Comparison of ENCODE assay signal across 20 cellular contexts in genomic region chr13:114087430-114087829, GRCh38. TPM values are rescaled to one million over a fixed set of nuclear protein-coding genes. Genes with fewer than 3 reads are reported as not detected.
DNase-seq lines count a peak whose midpoint lies in the region; ATAC-seq and TF ChIP-seq lines count a peak whose summit lies in the region.
"Had no signal": no experiment of that assay in that cellular context is flagged by ENCODE, and none has a peak within 500 bp of the region (broad histone marks: within the 10 kb centered on the region; RNA-seq: fewer than 3 reads in every experiment).

No MANE protein-coding gene starts in this region.

- no peak overlapping the region for H3K4me3 Mint-ChIP-seq in activated CD4-positive, alpha-beta T cell treated with anti-CD3 and anti-CD28 coated beads, Interleukin-2, amount 10 ng/mL, durations not matched to agents 7 days and 5 days
- H3K4me3 Mint-ChIP-seq in natural killer cell: peak overlapping the region; percentile 17
- H3K4me3 Mint-ChIP-seq in natural killer cell treated with Interleukin-12 subunit alpha and Interleukin-12 subunit beta and Interleukin-15 and Interleukin-18, amount 100 ng/mL, for 72 hours: no peak overlapping the region

- no peak overlapping the region for H3K9ac ChIP-seq in mesenchymal stem cell (ENCODE audit: low read length)

- H3K4me3 ChIP-seq in mesenchymal stem cell (ENCODE audit: insufficient read depth in 1 of 2, low read depth in 1 of 2, low read length in 2 of 2) (no peak overlapping the region), upper lobe of right lung (no peak overlapping the region)
- H3K4me3 ChIP-seq: dorsolateral prefrontal cortex, gastrocnemius medialis, lower lobe of right lung, psoas muscle, SJCRH30, tibial artery had no signal

- H2BK12ac ChIP-seq in mesenchymal stem cell (ENCODE audit: low read length in 2 of 2): no peak overlapping the region

- H3K9me3 ChIP-seq in mesenchymal stem cell (ENCODE audit: control insufficient read depth, low read length) (peaks cover 8% of the 10 kb centered on the region), upper lobe of right lung (no peaks in the 10 kb centered on the region)
- H3K9me3 ChIP-seq: gastrocnemius medialis, SJCRH30, tibial artery had no signal

- no peak overlapping the region for H3K4me2 ChIP-seq in mesenchymal stem cell (ENCODE audit: low read length, poor library complexity, severe bottlenecking)

- H3K9me3 Mint-ChIP-seq in activated CD4-positive, alpha-beta T cell treated with anti-CD3 and anti-CD28 coated beads, Interleukin-2, amount 10 ng/mL, durations not matched to agents 7 days and 5 days: peaks cover 33% of the 10 kb centered on the region
- peaks cover 2 to 8% of the 10 kb centered on the region in 2 donors for H3K9me3 Mint-ChIP-seq in natural killer cell
- peaks cover 3% of the 10 kb centered on the region for H3K9me3 Mint-ChIP-seq in natural killer cell treated with Interleukin-12 subunit alpha and Interleukin-12 subunit beta and Interleukin-15 and Interleukin-18, amount 100 ng/mL, for 72 hours

- peaks cover 45% of the 10 kb centered on the region for H3K36me3 Mint-ChIP-seq in activated CD4-positive, alpha-beta T cell treated with anti-CD3 and anti-CD28 coated beads, Interleukin-2, amount 10 ng/mL, durations not matched to agents 7 days and 5 days (ENCODE audit: low read depth)
- H3K36me3 Mint-ChIP-seq in natural killer cell: peaks cover 9% of the 10 kb centered on the region
- peaks cover 16% of the 10 kb centered on the region for H3K36me3 Mint-ChIP-seq in natural killer cell treated with Interleukin-12 subunit alpha and Interleukin-12 subunit beta and Interleukin-15 and Interleukin-18, amount 100 ng/mL, for 72 hours

- peaks cover 8% of the 10 kb centered on the region for H3K4me1 Mint-ChIP-seq in activated CD4-positive, alpha-beta T cell treated with anti-CD3 and anti-CD28 coated beads, Interleukin-2, amount 10 ng/mL, durations not matched to agents 7 days and 5 days
- H3K4me1 Mint-ChIP-seq in natural killer cell: peaks cover 48 to 56% of the 10 kb centered on the region in 2 donors
- H3K4me1 Mint-ChIP-seq in natural killer cell treated with Interleukin-12 subunit alpha and Interleukin-12 subunit beta and Interleukin-15 and Interleukin-18, amount 100 ng/mL, for 72 hours (ENCODE audit: low read depth in 2 of 2): peaks cover 24% of the 10 kb centered on the region in 2 donors

- H3K27me3 ChIP-seq in mesenchymal stem cell (ENCODE audit: control insufficient read depth in 1 of 2, insufficient read depth in 1 of 2, low read length in 2 of 2) (no peaks in the 10 kb centered on the region), upper lobe of right lung (no peaks in the 10 kb centered on the region)
- H3K27me3 ChIP-seq: dorsolateral prefrontal cortex, gastrocnemius medialis, SJCRH30, tibial artery had no signal

- H3K18ac ChIP-seq in mesenchymal stem cell (ENCODE audit: low read depth in 1 of 2, low read length in 2 of 2): no peak overlapping the region

- H3K36me3 ChIP-seq in mesenchymal stem cell (ENCODE audit: control insufficient read depth in 1 of 2, insufficient read depth in 2 of 2, low read depth in 1 of 2, low read length in 2 of 2) (peaks cover 0 to 16% of the 10 kb centered on the region in 2 experiments), upper lobe of right lung (no peaks in the 10 kb centered on the region)
- H3K36me3 ChIP-seq: gastrocnemius medialis, lower lobe of right lung, SJCRH30 had no signal

- WGBS in mesenchymal stem cell: 74% methylated on average over 18 of the region's 18 CpGs

- ATAC-seq in natural killer cell (no peak), upper lobe of right lung (no peak)
- ATAC-seq in natural killer cell treated with Interleukin-12 subunit alpha and Interleukin-12 subunit beta and Interleukin-15 and Interleukin-18, amount 100 ng/mL, for 72 hours: no peak
- ATAC-seq: gastrocnemius medialis, lower lobe of right lung had no signal

- peak overlapping the region; percentile 54 for H3K27ac Mint-ChIP-seq in activated CD4-positive, alpha-beta T cell treated with anti-CD3 and anti-CD28 coated beads, Interleukin-2, amount 10 ng/mL, durations not matched to agents 7 days and 5 days
- peak overlapping the region; percentile 49 to 76 for H3K27ac Mint-ChIP-seq in natural killer cell
- no peak overlapping the region for H3K27ac Mint-ChIP-seq in natural killer cell treated with Interleukin-12 subunit alpha and Interleukin-12 subunit beta and Interleukin-15 and Interleukin-18, amount 100 ng/mL, for 72 hours

- TF ChIP-seq CTCF in natural killer cell (IDR thresholded peaks at IDR 0.05) (no peak), upper lobe of right lung (IDR thresholded peaks at IDR 0.05) (no peak)

- CTCF ChIA-PET in activated CD4-positive, alpha-beta T cell treated with anti-CD3 and anti-CD28 coated beads, Interleukin-2, amount 10 ng/mL, durations not matched to agents 7 days and 5 days (lab: Charles Lee): no interaction called here

- H3K14ac ChIP-seq in mesenchymal stem cell (ENCODE audit: low read length in 2 of 2): no peak overlapping the region

- H4K91ac ChIP-seq in mesenchymal stem cell (ENCODE audit: low read length): no peak overlapping the region

- no peak overlapping the region for H3K23ac ChIP-seq in mesenchymal stem cell (ENCODE audit: low read length in 2 of 2)

- no peaks in the 10 kb centered on the region for H3K27me3 Mint-ChIP-seq in activated CD4-positive, alpha-beta T cell treated with anti-CD3 and anti-CD28 coated beads, Interleukin-2, amount 10 ng/mL, durations not matched to agents 7 days and 5 days
- no peaks in the 10 kb centered on the region for H3K27me3 Mint-ChIP-seq in natural killer cell (ENCODE audit: low read depth in 2 of 2)
- H3K27me3 Mint-ChIP-seq in natural killer cell treated with Interleukin-12 subunit alpha and Interleukin-12 subunit beta and Interleukin-15 and Interleukin-18, amount 100 ng/mL, for 72 hours: no peaks in the 10 kb centered on the region

- H2AFZ ChIP-seq in mesenchymal stem cell (ENCODE audit: low read depth, low read length): no peak overlapping the region

- H2BK120ac ChIP-seq in mesenchymal stem cell (ENCODE audit: low read depth, low read length): no peak overlapping the region

- H3K27ac ChIP-seq in mesenchymal stem cell (ENCODE audit: low read length, poor library complexity, severe bottlenecking) (no peak overlapping the region), upper lobe of right lung (no peak overlapping the region)
- H3K27ac ChIP-seq: dorsolateral prefrontal cortex, gastrocnemius medialis, lower lobe of right lung, psoas muscle, SJCRH30, tibial artery had no signal

- intact Hi-C loops in natural killer cell (cut with micrococcal nuclease): no loop called here
- intact Hi-C loops in upper lobe of right lung (cut with DNase I): no loop called here

- H3K79me1 ChIP-seq in mesenchymal stem cell (replicated peaks; ENCODE audit: low read length, poor library complexity, severe bottlenecking): peaks cover 1% of the 10 kb centered on the region

- H2BK15ac ChIP-seq in mesenchymal stem cell (ENCODE audit: low read depth, poor library complexity, severe bottlenecking): peak overlapping the region; percentile 28

- H3K4ac ChIP-seq in mesenchymal stem cell (ENCODE audit: low read depth in 1 of 2, low read length in 2 of 2): no peak overlapping the region

- POLR2A ChIA-PET in activated CD4-positive, alpha-beta T cell treated with anti-CD3 and anti-CD28 coated beads, Interleukin-2, amount 10 ng/mL, durations not matched to agents 7 days and 5 days (lab: Charles Lee): interaction anchor here (0.6 kb wide), 1 partner anchor 26 kb away, joined by 3 read pairs; no protein-coding TSS in a partner anchor

- no peak overlapping the region for H2BK5ac ChIP-seq in mesenchymal stem cell (ENCODE audit: low read depth, low read length, poor library complexity, severe bottlenecking)

- H4K8ac ChIP-seq in mesenchymal stem cell (ENCODE audit: low read length): no peak overlapping the region

- peak overlapping the region; percentile 13 for H2AK5ac ChIP-seq in mesenchymal stem cell (ENCODE audit: low read length, severe bottlenecking)

- no peak for DNase-seq in activated CD4-positive, alpha-beta T cell treated with anti-CD3 and anti-CD28 coated beads, Interleukin-2, amount 10 ng/mL, durations not matched to agents 7 days and 5 days
- DNase-seq in activated CD4-positive, alpha-beta T cell treated with anti-CD3 and anti-CD28 coated beads, Interleukin-2, amount 50 U/mL, for 1 hour: no peak
- DNase-seq in natural killer cell: peak; percentile 16
- no peak for DNase-seq in natural killer cell treated with Interleukin-12 subunit alpha and Interleukin-12 subunit beta and Interleukin-15 and Interleukin-18, amount 100 ng/mL, for 72 hours (ENCODE audit: low spot score)
- no peak for DNase-seq in mesenchymal stem cell
- DNase-seq in upper lobe of right lung: peak; percentile 48
- no peak for DNase-seq in NCI-H510A treated with DMSO at 0.1 percent for 48 hours (lab: John Stamatoyannopoulos, UW)
- DNase-seq in NCI-H82 (lab: John Stamatoyannopoulos, UW): no peak
- DNase-seq: activated CD4-positive, alpha-beta T cell treated with anti-CD3 and anti-CD28 coated beads for 1 hour; C1 segment of cervical spinal cord; DMS153; erythroblast; gastrocnemius medialis; lower lobe of right lung; NCI-H69; OCI-M1; SJCRH30 had no signal

- H3K4me1 ChIP-seq in mesenchymal stem cell (ENCODE audit: control insufficient read depth, insufficient read depth, low read depth, low read length) (peaks cover 16% of the 10 kb centered on the region), upper lobe of right lung (no peaks in the 10 kb centered on the region)
- H3K4me1 ChIP-seq: gastrocnemius medialis, lower lobe of right lung, psoas muscle, SJCRH30, tibial artery had no signal

RNA-seq across cellular contexts. Expression of gene RASA3, which starts 45.0 kb away (rescaled TPM):
- 100 to 1,000 TPM; 114 to 115 TPM for total RNA-seq in activated CD4-positive, alpha-beta T cell treated with anti-CD3 and anti-CD28 coated beads, Interleukin-2, amount 10 ng/mL, durations not matched to agents 7 days and 5 days
- total RNA-seq in natural killer cell: 100 to 1,000 TPM; 252 to 277 (median 274) TPM
- 10 to 100 TPM in 1 of 2 donors, 1 to 10 TPM in 1; 6.9 to 11.7 TPM for total RNA-seq in natural killer cell treated with Interleukin-12 subunit alpha and Interleukin-12 subunit beta and Interleukin-15 and Interleukin-18, amount 100 ng/mL, for 72 hours
- polyA plus RNA-seq in mesenchymal stem cell (2013, experiment 1 of 2): 44.2 TPM
- 43.9 TPM for polyA plus RNA-seq in mesenchymal stem cell (2013, experiment 2 of 2)
- total RNA-seq in upper lobe of right lung: 17.3 TPM

Comparison
In these comparisons a context has a peak if more than half of its experiments do, and no peak if none do; other contexts are left out.
1. DNase-seq: peak in natural killer cell (single experiment) and upper lobe of right lung (single experiment); none in activated CD4-positive, alpha-beta T cell treated with anti-CD3 and anti-CD28 coated beads, Interleukin-2, amount 10 ng/mL, durations not matched to agents 7 days and 5 days (single experiment), activated CD4-positive, alpha-beta T cell treated with anti-CD3 and anti-CD28 coated beads, Interleukin-2, amount 50 U/mL, for 1 hour (single experiment), natural killer cell treated with Interleukin-12 subunit alpha and Interleukin-12 subunit beta and Interleukin-15 and Interleukin-18, amount 100 ng/mL, for 72 hours (single experiment), mesenchymal stem cell (single experiment), NCI-H510A treated with DMSO at 0.1 percent for 48 hours (single experiment) and NCI-H82 (single experiment).
2. H3K27ac Mint-ChIP-seq: peak in activated CD4-positive, alpha-beta T cell treated with anti-CD3 and anti-CD28 coated beads, Interleukin-2, amount 10 ng/mL, durations not matched to agents 7 days and 5 days (single experiment) and natural killer cell (2 of 2); none in natural killer cell treated with Interleukin-12 subunit alpha and Interleukin-12 subunit beta and Interleukin-15 and Interleukin-18, amount 100 ng/mL, for 72 hours (0 of 2).